Comparison of ENCODE assay signal across 8 cellular contexts in genomic region chr1:112394743-112395062, GRCh38. TPM values are rescaled to one million over a fixed set of nuclear protein-coding genes. Genes with fewer than 3 reads are reported as not detected.
DNase-seq lines count a peak whose midpoint lies in the region; ATAC-seq, FAIRE-seq and TF ChIP-seq lines count a peak whose summit lies in the region.

No MANE protein-coding gene starts in this region.

- CTCF ChIA-PET in HEK293 (lab: Yijun Ruan, JAX): interaction anchor here (0.5 to 6.4 kb wide), 18 partner anchors 25 to 578 kb away, joined by 3 to 62 read pairs (median 4); partner anchors contain the start of gene PPM1J

- H4K20me1 ChIP-seq in keratinocyte (ENCODE audit: control insufficient read depth, extremely low read depth, insufficient read depth, low read length): peaks cover 2% of the 10 kb centered on the region

- peak overlapping the region; percentile 21 for H2AFZ ChIP-seq in keratinocyte (ENCODE audit: control insufficient read depth, low read length)

- H3K36me3 ChIP-seq in HEK293 (ENCODE audit: control insufficient read depth in 2 of 2, insufficient read depth in 1 of 2, low read length in 2 of 2): no peaks in the 10 kb centered on the region
- no peaks in the 10 kb centered on the region for H3K36me3 ChIP-seq in adipocyte (ENCODE audit: control insufficient read depth, insufficient read depth, low read length, severe bottlenecking)
- peaks cover 0 to 2% of the 10 kb centered on the region in 2 experiments for H3K36me3 ChIP-seq in keratinocyte (ENCODE audit: control insufficient read depth in 2 of 2, extremely low read depth in 1 of 2, insufficient read depth in 2 of 2, low read length in 2 of 2)
- H3K36me3 ChIP-seq in BE2C: no peaks in the 10 kb centered on the region

- no peak for DNase-seq in adipocyte (ENCODE audit: low read depth)
- DNase-seq in keratinocyte (ENCODE audit: low read depth, low spot score): no peak
- DNase-seq in BE2C: no peak
- no peak for DNase-seq in kidney glomerular epithelial cell (lab: John Stamatoyannopoulos, UW)

- peaks cover 16% of the 10 kb centered on the region for H3K4me1 ChIP-seq in HEK293 (ENCODE audit: control insufficient read depth, insufficient read depth, low read length)
- peaks cover 44% of the 10 kb centered on the region for H3K4me1 ChIP-seq in adipocyte (ENCODE audit: control insufficient read depth, insufficient read depth, low read length)
- H3K4me1 ChIP-seq in keratinocyte (ENCODE audit: control insufficient read depth, extremely low read depth, insufficient read depth, low read length): peaks cover 52% of the 10 kb centered on the region
- H3K4me1 ChIP-seq in BE2C: peaks cover 3% of the 10 kb centered on the region

- H3K27ac ChIP-seq in HEK293 (ENCODE audit: extremely low read depth, low read depth, low read length) (no peak overlapping the region), keratinocyte (ENCODE audit: control insufficient read depth, insufficient read depth, low read length) (peak overlapping the region; percentile 94)

- H3K27me3 Mint-ChIP-seq in stimulated activated memory B cell treated with anti-CD40 and anti-IgM and Interleukin-4, amounts not matched to agents 10 μg/mL and 1 μg/mL and 100 μg/mL, for 72 hours: peaks cover 2% of the 10 kb centered on the region

- peak; percentile 26 for FAIRE-seq in keratinocyte (lab: Jason Lieb, UNC)

- no peaks in the 10 kb centered on the region for H3K9me3 Mint-ChIP-seq in stimulated activated memory B cell treated with anti-CD40 and anti-IgM and Interleukin-4, amounts not matched to agents 10 μg/mL and 1 μg/mL and 100 μg/mL, for 72 hours

- H3K9ac ChIP-seq in adipocyte (ENCODE audit: low read length): peak overlapping the region; percentile 96
- peak overlapping the region; percentile 72 for H3K9ac ChIP-seq in keratinocyte (ENCODE audit: control insufficient read depth, extremely low read depth, insufficient read depth, low read length)

- H3K4me1 Mint-ChIP-seq in stimulated activated memory B cell treated with anti-CD40 and anti-IgM and Interleukin-4, amounts not matched to agents 10 μg/mL and 1 μg/mL and 100 μg/mL, for 72 hours: peaks cover 63% of the 10 kb centered on the region

- dilution Hi-C loops in keratinocyte (cut with MboI; ENCODE audit: extremely low pct_ligation_motif_present, low sequenced_read_pairs): no loop called here

- H3K27ac Mint-ChIP-seq in stimulated activated memory B cell treated with anti-CD40 and anti-IgM and Interleukin-4, amounts not matched to agents 10 μg/mL and 1 μg/mL and 100 μg/mL, for 72 hours: peak overlapping the region; percentile 44

- no peak overlapping the region for H3K4me3 ChIP-seq in HEK293 (ENCODE audit: low read depth, low read length)
- H3K4me3 ChIP-seq in adipocyte (ENCODE audit: low read length): peak overlapping the region; percentile 77
- peak overlapping the region in 1 of 3 experiments; percentile 55 for H3K4me3 ChIP-seq in keratinocyte (ENCODE audit: control insufficient read depth in 2 of 3, extremely low read depth in 1 of 3, insufficient read depth in 2 of 3, low read depth in 1 of 3, low read length in 3 of 3)
- H3K4me3 ChIP-seq in BE2C (ENCODE audit: low read depth, low read length): no peak overlapping the region

- H3K9me1 ChIP-seq in keratinocyte (ENCODE audit: control insufficient read depth, extremely low read depth, insufficient read depth, low read length): no peaks in the 10 kb centered on the region

- H3K79me2 ChIP-seq in keratinocyte (ENCODE audit: control insufficient read depth, insufficient read depth, low read length): peaks cover 39% of the 10 kb centered on the region

- H3K27me3 ChIP-seq in adipocyte (replicated peaks; ENCODE audit: control insufficient read depth, insufficient read depth, low read length) (no peaks in the 10 kb centered on the region), keratinocyte (ENCODE audit: control insufficient read depth, extremely low read depth, insufficient read depth, low read length) (no peaks in the 10 kb centered on the region), BE2C (no peaks in the 10 kb centered on the region)

- H3K9me3 ChIP-seq in HEK293 (ENCODE audit: control insufficient read depth, insufficient read depth, low read depth, low read length) (no peaks in the 10 kb centered on the region), adipocyte (ENCODE audit: control insufficient read depth, low read length) (no peaks in the 10 kb centered on the region), keratinocyte (ENCODE audit: control insufficient read depth, low read depth, low read length) (no peaks in the 10 kb centered on the region), BE2C (no peaks in the 10 kb centered on the region)

- peak overlapping the region; percentile 99 for H3K4me2 ChIP-seq in keratinocyte (ENCODE audit: control insufficient read depth, extremely low read depth, insufficient read depth, low read depth, low read length)

- H3K36me3 Mint-ChIP-seq in stimulated activated memory B cell treated with anti-CD40 and anti-IgM and Interleukin-4, amounts not matched to agents 10 μg/mL and 1 μg/mL and 100 μg/mL, for 72 hours: no peaks in the 10 kb centered on the region

- POLR2A ChIA-PET in HEK293 (lab: Yijun Ruan, JAX): interaction anchor here (0.6 to 1.8 kb wide), 3 partner anchors 35 to 310 kb away, joined by 3 to 7 read pairs (median 5); partner anchors contain the start of genes CAPZA1 and ST7L

- H3K4me3 Mint-ChIP-seq in stimulated activated memory B cell treated with anti-CD40 and anti-IgM and Interleukin-4, amounts not matched to agents 10 μg/mL and 1 μg/mL and 100 μg/mL, for 72 hours: peak overlapping the region; percentile 32

- TF ChIP-seq CTCF in HEK293 (tag by site-specific recombination; IDR thresholded peaks at IDR 0.05) (no peak), keratinocyte (optimal IDR thresholded peaks at IDR 0.05 in 1 of 3, IDR thresholded peaks at IDR 0.05 in 1 of 3, conservative IDR thresholded peaks at IDR 0.05 in 1 of 3; ENCODE audit: extremely low read depth in 1 of 3, insufficient read depth in 2 of 3, low read length in 3 of 3) (no peak), BE2C (IDR thresholded peaks at IDR 0.05; ENCODE audit: low read depth, low read length) (no peak)

- no peak for ATAC-seq in stimulated activated memory B cell treated with anti-CD40 and anti-IgM and Interleukin-4, amounts not matched to agents 10 μg/mL and 1 μg/mL and 100 μg/mL, for 72 hours
- no peak for ATAC-seq in GM21390 (IDR thresholded peaks at IDR 0.05; ENCODE audit: unreplicated experiment)
- no peak for ATAC-seq in HG02623 (IDR thresholded peaks at IDR 0.05; ENCODE audit: unreplicated experiment)

TF ChIP-seq in HEK293, 187 proteins besides CTCF, POLR2A, EP300 and RAD21 (continues in another document):
- TF ChIP-seq ZBTB26 (tag by site-specific recombination; optimal IDR thresholded peaks at IDR 0.05) (no peak), ZNF350 (tag by site-specific recombination; IDR thresholded peaks at IDR 0.05) (no peak), GLIS1 (tag by site-specific recombination; IDR thresholded peaks at IDR 0.05) (no peak), ZNF112 (tag by site-specific recombination; IDR thresholded peaks at IDR 0.05) (no peak), OSR2 (tag by site-specific recombination; IDR thresholded peaks at IDR 0.05) (no peak), BCL6B (tag by site-specific recombination; IDR thresholded peaks at IDR 0.05) (no peak)

RNA-seq across cellular contexts. Expression of gene CTTNBP2NL, which starts 1.3 kb away (rescaled TPM):
- polyA plus RNA-seq in keratinocyte: 16.3 to 20.2 TPM (median 19.1 TPM) in 3 replicates
- 42.5 TPM for polyA plus RNA-seq in keratinocyte (2011; ENCODE audit: low read depth)
- 10.5 and 15.9 TPM in 2 replicates for polyA plus RNA-seq in keratinocyte (2011; cell fraction: cytosol; rRNA removed)
- polyA plus RNA-seq in keratinocyte (2011; cell fraction: nucleus; rRNA removed): 21.5 and 24.5 TPM in 2 replicates
- 17.6 and 18.6 TPM in 2 replicates for polyA plus RNA-seq in keratinocyte (2012; ENCODE audit: low replicate concordance)
- 11.0 to 38.9 TPM (median 27.5 TPM) in 3 replicates for polyA minus RNA-seq in keratinocyte
- polyA minus RNA-seq in keratinocyte (2011; cell fraction: cytosol; rRNA and poly(A)+ RNA removed): 16.9 TPM
- 20.2 and 40.7 TPM in 2 replicates for polyA minus RNA-seq in keratinocyte (2011; cell fraction: nucleus; rRNA and poly(A)+ RNA removed)
- polyA plus RNA-seq in BE2C (2012; ENCODE audit: insufficient read depth, insufficient read length, low read depth): 6.6 TPM
